Comparison of ENCODE assay signal across 11 cellular contexts in the genomic region with DNA sequence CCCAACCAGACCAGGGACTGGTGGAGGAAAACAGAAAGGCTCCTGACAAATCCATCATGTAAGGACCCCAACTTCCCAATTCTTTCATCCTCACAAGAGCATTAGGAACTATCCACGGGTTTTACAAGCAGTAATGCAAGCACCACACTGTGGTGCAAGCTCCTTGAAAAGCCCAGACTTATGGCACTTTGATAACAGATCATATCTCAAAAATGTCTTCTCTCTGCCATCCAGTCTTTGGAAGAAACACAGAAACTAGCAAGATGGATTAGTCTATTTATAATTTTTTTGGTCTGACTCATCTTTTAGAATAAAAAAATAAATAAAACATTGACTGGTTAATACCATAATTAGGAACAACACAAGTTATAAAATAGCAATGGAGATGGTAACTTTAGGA. TPM values are rescaled to one million over a fixed set of nuclear protein-coding genes. Genes with fewer than 3 reads are reported as not detected.
DNase-seq lines count a peak whose midpoint lies in the region; ATAC-seq and TF ChIP-seq lines count a peak whose summit lies in the region.
"Had no signal": no experiment of that assay in that cellular context is flagged by ENCODE, and none has a peak within 500 bp of the region (broad histone marks: within the 10 kb centered on the region; RNA-seq: fewer than 3 reads in every experiment).

No MANE protein-coding gene starts in this region.

- TF ChIP-seq POLR2A in right lobe of liver (IDR thresholded peaks at IDR 0.05) = no peak

- no peak for ATAC-seq in GM21360 (IDR thresholded peaks at IDR 0.05; ENCODE audit: unreplicated experiment)
- ATAC-seq in right lobe of liver = no peak
- no peak for ATAC-seq in HG03097 (IDR thresholded peaks at IDR 0.05; ENCODE audit: low FRiP score, unreplicated experiment)

- H3K27me3 ChIP-seq in left ventricle myocardium inferior (ENCODE audit: low read depth) = no peaks in the 10 kb centered on the region
- H3K27me3 ChIP-seq in right lobe of liver = no peaks in the 10 kb centered on the region

- no peaks in the 10 kb centered on the region for H3K36me3 ChIP-seq in left ventricle myocardium inferior
- no peaks in the 10 kb centered on the region for H3K36me3 ChIP-seq in right lobe of liver

- no peaks in the 10 kb centered on the region for H3K9me3 ChIP-seq in left ventricle myocardium inferior (replicated peaks)
- H3K9me3 ChIP-seq in right lobe of liver = no peaks in the 10 kb centered on the region

- no peak for TF ChIP-seq CTCF in left ventricle myocardium inferior (IDR thresholded peaks at IDR 0.05; ENCODE audit: borderline replicate concordance)
- no peak for TF ChIP-seq CTCF in right lobe of liver (IDR thresholded peaks at IDR 0.05)

- intact Hi-C loops in left ventricle myocardium inferior (cut with micrococcal nuclease) = no loop called here
- intact Hi-C loops in right lobe of liver (cut with DNase I) = no loop called here

- peaks cover 30% of the 10 kb centered on the region for H3K4me1 ChIP-seq in left ventricle myocardium inferior
- H3K4me1 ChIP-seq in right lobe of liver = no peaks in the 10 kb centered on the region

- WGBS in right lobe of liver (ENCODE audit: insufficient coverage, low coverage, low lambda C conversion rate, missing lambda C conversion rate) = 15% methylated on average over 1 of the region's 1 CpG

- H3K4me3 ChIP-seq in left ventricle myocardium inferior (no peak overlapping the region), skin epidermis (no peak overlapping the region), right lobe of liver (no peak overlapping the region)

- H3K27ac ChIP-seq in left ventricle myocardium inferior (replicated peaks) = peak overlapping the region; percentile 66
- H3K27ac ChIP-seq in skin epidermis = peak overlapping the region in 16 of 21 experiments; percentile 4 to 84 (median 62)
- H3K27ac ChIP-seq in right lobe of liver = peak overlapping the region in 1 of 3 donors; percentile 5

- DNase-seq in GM03348 (ENCODE audit: low spot score) (peak; percentile 36), amniotic epithelial cell (ENCODE audit: low read depth) (peak; percentile 97), left ventricle myocardium inferior (no peak), right lobe of liver (no peak)
- no peak for DNase-seq in stimulated activated CD4-positive, alpha-beta T cell treated with anti-CD3 and anti-CD28 coated beads, Interleukin-12 subunit alpha, Interleukin-12 subunit beta, amount 100 ng/mL, for 4 hours
- DNase-seq: activated B cell treated with CpG ODN at 0.5 μM for 24 hours; activated effector memory CD4-positive, alpha-beta T cell treated with anti-CD3 and anti-CD28 coated beads, Interleukin-2, amount 50 U/mL, for 16 hours; NCI-H1092 treated with DMSO at 0.1 percent for 48 hours had no signal

RNA-seq across cellular contexts. Expression of gene CALD1, which starts 49.1 kb away (rescaled TPM):
- total RNA-seq in left ventricle myocardium inferior (122 TPM), right lobe of liver (100 to 1,000 TPM; 110 to 181 (median 131) TPM)

Comparison
In these comparisons a context has a peak if more than half of its experiments do, and no peak if none do; other contexts are left out.
1. DNase-seq: peak in GM03348 (single experiment) and amniotic epithelial cell (single experiment); none in left ventricle myocardium inferior (single experiment), right lobe of liver (0 of 3) and stimulated activated CD4-positive, alpha-beta T cell treated with anti-CD3 and anti-CD28 coated beads, Interleukin-12 subunit alpha, Interleukin-12 subunit beta, amount 100 ng/mL, for 4 hours (single experiment).